9 cellular contexts compared by ENCODE assay signal in genomic region chr17:55263565-55264272, GRCh38. TPM values are rescaled to one million over a fixed set of nuclear protein-coding genes. Genes with fewer than 3 reads are reported as not detected.
DNase-seq lines count a peak whose midpoint lies in the region; ATAC-seq, FAIRE-seq and TF ChIP-seq lines count a peak whose summit lies in the region.
"Had no signal": no experiment of that assay in that cellular context is flagged by ENCODE, and none has a peak within 500 bp of the region (broad histone marks: within the 10 kb centered on the region; RNA-seq: fewer than 3 reads in every experiment).

No MANE protein-coding gene starts in this region.

- no peak overlapping the region for H2BK5ac ChIP-seq in H1 (ENCODE audit: low read depth, low read length)

- H3K9me2 ChIP-seq in MM.1S (replicated peaks; ENCODE audit: insufficient read depth, low read length) (no peaks in the 10 kb centered on the region), neural cell (ENCODE audit: insufficient read depth, low read length) (no peaks in the 10 kb centered on the region)

- H3K79me2 ChIP-seq in MM.1S (ENCODE audit: low read length) (no peaks in the 10 kb centered on the region), H1 (ENCODE audit: control insufficient read depth in 1 of 2, insufficient read depth in 2 of 2, low read length in 2 of 2) (no peaks in the 10 kb centered on the region), neural cell (replicated peaks; ENCODE audit: insufficient read depth, low read length) (no peaks in the 10 kb centered on the region)

- H3K27me3 ChIP-seq in MM.1S (replicated peaks; ENCODE audit: insufficient read depth, low read length) (peaks cover 20% of the 10 kb centered on the region), H1 (replicated peaks in 1 of 4; ENCODE audit: control insufficient read depth in 3 of 4, extremely low read depth in 1 of 4, insufficient read depth in 3 of 4, low read length in 3 of 4) (peaks cover 19 to 56% (median 46%) of the 10 kb centered on the region in 4 experiments), neural cell (ENCODE audit: insufficient read depth, low read depth, low read length) (peaks cover 47% of the 10 kb centered on the region)

- H3K9ac ChIP-seq in MM.1S (ENCODE audit: low read length): no peak overlapping the region; the same call in 1 of the 2 replicates
- peak overlapping the region in 1 of 4 experiments; percentile 37; a peak in 1 of 7 replicates for H3K9ac ChIP-seq in H1 (replicated peaks in 1 of 4; ENCODE audit: extremely low read depth in 1 of 4, low read depth in 3 of 4, low read length in 3 of 4)
- H3K9ac ChIP-seq in neural cell (ENCODE audit: low read length): no peak overlapping the region

- H3K27ac ChIP-seq in MM.1S (ENCODE audit: low read length): no peak overlapping the region
- no peak overlapping the region for H3K27ac ChIP-seq in H1 (ENCODE audit: low read depth, low read length)
- no peak overlapping the region for H3K27ac ChIP-seq in neural cell (ENCODE audit: low read length)
- H3K27ac ChIP-seq: brain microvascular endothelial cell had no signal

- no peak overlapping the region for H2BK120ac ChIP-seq in H1 (replicated peaks; ENCODE audit: low read depth, low read length)

- no peak for TF ChIP-seq RAD21 in H1 (IDR thresholded peaks at IDR 0.05 in 1 of 2, conservative IDR thresholded peaks at IDR 0.05 in 1 of 2; ENCODE audit: low read depth in 2 of 2, low read length in 2 of 2)
- TF ChIP-seq RAD21 in neural cell (conservative IDR thresholded peaks at IDR 0.05): no peak

- H2BK12ac ChIP-seq in H1 (ENCODE audit: low read depth, low read length): no peak overlapping the region

- POLR2A ChIA-PET in H1 (lab: Charles Lee; ENCODE audit: partially characterized antibody): interaction anchor here (2.5 kb wide), 1 partner anchor 25 kb away, joined by 9 read pairs; no protein-coding TSS in a partner anchor

- H3K4me1 ChIP-seq in MM.1S (ENCODE audit: low read length): 0 out of 2 replicates have a peak, but pooled peaks cover 7% of the 10 kb centered on the region
- H3K4me1 ChIP-seq in H1 (replicated peaks in 1 of 4; ENCODE audit: control insufficient read depth in 3 of 4, insufficient read depth in 4 of 4, low read length in 3 of 4): peaks cover 0 to 14% (median 7%) of the 10 kb centered on the region in 4 experiments; a peak in 4 of 7 replicates

- H3K23me2 ChIP-seq in H1 (ENCODE audit: low read depth, low read length): peaks cover 10% of the 10 kb centered on the region; the same call in 1 of the 2 replicates

- H4K8ac ChIP-seq in H1 (ENCODE audit: extremely low read depth, insufficient read depth, low read length): no peak overlapping the region

- no peak overlapping the region for H2AK5ac ChIP-seq in H1 (ENCODE audit: low read depth, low read length)

- DNase-seq in CD1c-positive myeloid dendritic cell (ENCODE audit: extremely low spot score) (peak; percentile 26), MM.1S (no peak), H1 (ENCODE audit: low read depth in 1 of 2, low spot score in 2 of 2) (peak in 1 of 2 experiments; percentile 51), GM10266 (ENCODE audit: extremely low spot score) (no peak), NOMO-1 treated with DMSO at 0.1 percent for 48 hours (lab: John Stamatoyannopoulos, UW; ENCODE audit: unreplicated experiment) (no peak)
- DNase-seq: brain microvascular endothelial cell had no signal

- no peaks in the 10 kb centered on the region for H3K36me3 ChIP-seq in MM.1S (replicated peaks; ENCODE audit: insufficient read depth, low read length)
- H3K36me3 ChIP-seq in H1 (ENCODE audit: control insufficient read depth in 2 of 4, insufficient read depth in 4 of 4, low read length in 3 of 4): no peaks in the 10 kb centered on the region
- H3K36me3 ChIP-seq in neural cell (ENCODE audit: insufficient read depth, low read length): no peaks in the 10 kb centered on the region
- H3K36me3 ChIP-seq: brain microvascular endothelial cell had no signal

- no peaks in the 10 kb centered on the region for H3K9me3 ChIP-seq in MM.1S (replicated peaks; ENCODE audit: insufficient read depth, low read length)
- no peaks in the 10 kb centered on the region; a peak in 2 of 4 replicates for H3K9me3 ChIP-seq in H1 (ENCODE audit: insufficient read depth in 2 of 2, low read depth in 1 of 2, low read length in 1 of 2)
- H3K9me3 ChIP-seq in neural cell (ENCODE audit: low read length): no peaks in the 10 kb centered on the region

- H4K5ac ChIP-seq in H1 (ENCODE audit: insufficient read length, low read depth, low read length): no peak overlapping the region

- no peak overlapping the region for H2BK20ac ChIP-seq in H1 (ENCODE audit: low read length)

- no peak overlapping the region for H3K56ac ChIP-seq in H1 (replicated peaks; ENCODE audit: insufficient read length, low read depth, low read length)

- TF ChIP-seq POLR2A in H1 (IDR thresholded peaks at IDR 0.05; ENCODE audit: control extremely low read depth in 1 of 2, low read depth in 2 of 2, low read length in 2 of 2): no peak

- TF ChIP-seq CTCF in MM.1S (IDR thresholded peaks at IDR 0.05; ENCODE audit: low read length): no peak
- no peak for TF ChIP-seq CTCF in H1 (IDR thresholded peaks at IDR 0.05; ENCODE audit: control extremely low read depth in 1 of 3, insufficient read depth in 1 of 3, low read depth in 1 of 3, low read length in 3 of 3)
- TF ChIP-seq CTCF in neural cell (IDR thresholded peaks at IDR 0.05; ENCODE audit: poor library complexity, severe bottlenecking): no peak
- TF ChIP-seq CTCF in GM10266 (IDR thresholded peaks at IDR 0.05; ENCODE audit: control insufficient read depth, insufficient read depth, low read depth, missing control alignments): no peak

- H3F3A ChIP-seq in MM.1S (ENCODE audit: insufficient read depth, low read length) (no peaks in the 10 kb centered on the region), neural cell (ENCODE audit: insufficient read depth, low read length, poor library complexity, severe bottlenecking) (no peaks in the 10 kb centered on the region)

- no peak for TF ChIP-seq EP300 in H1 (IDR thresholded peaks at IDR 0.05; ENCODE audit: borderline replicate concordance in 1 of 2, low read depth in 2 of 2, low read length in 2 of 2)
- no peak for TF ChIP-seq EP300 in neural cell (conservative IDR thresholded peaks at IDR 0.05; ENCODE audit: poor library complexity, severe bottlenecking)

- H3K4ac ChIP-seq in H1 (replicated peaks; ENCODE audit: insufficient read length, low read depth, low read length): no peak overlapping the region

- CTCF ChIA-PET in H1 (lab: Charles Lee; ENCODE audit: partially characterized antibody): interaction anchor here (1.6 to 2.7 kb wide), 2 partner anchors 21 to 26 kb away, joined by 3 to 11 read pairs; no protein-coding TSS in a partner anchor

- FAIRE-seq in H1 (lab: Jason Lieb, UNC): no peak

- H3K4me2 ChIP-seq in MM.1S (ENCODE audit: low read depth, low read length) (peak overlapping the region; percentile 98), H1 (ENCODE audit: insufficient read depth in 1 of 2, low read depth in 2 of 2, low read length in 2 of 2) (peak overlapping the region; percentile 79 to 98), neural cell (ENCODE audit: low read length) (peak overlapping the region; percentile 60)

- no peak overlapping the region for H3K18ac ChIP-seq in H1 (ENCODE audit: extremely low read depth, low read length)

- peak overlapping the region; percentile 51 for H3K4me3 ChIP-seq in MM.1S (ENCODE audit: low read length)
- peak overlapping the region; percentile 23 to 70 (median 34); a peak in 5 of 8 replicates for H3K4me3 ChIP-seq in H1 (ENCODE audit: extremely low read depth in 1 of 4, insufficient read depth in 2 of 4, low read depth in 3 of 4, low read length in 4 of 4)
- peak overlapping the region; percentile 65 for H3K4me3 ChIP-seq in neural cell (ENCODE audit: low read length)

- H2AFZ ChIP-seq in MM.1S (ENCODE audit: low read length): peak overlapping the region; percentile 94
- H2AFZ ChIP-seq in H1 (ENCODE audit: low read length): no peak overlapping the region
- no peak overlapping the region for H2AFZ ChIP-seq in neural cell (ENCODE audit: low read depth, low read length)

- H2BK15ac ChIP-seq in H1 (ENCODE audit: low read length): no peak overlapping the region

- H3K79me1 ChIP-seq in H1 (ENCODE audit: low read depth, low read length): no peaks in the 10 kb centered on the region

- no peak overlapping the region for H3K23ac ChIP-seq in H1 (ENCODE audit: insufficient read length)

- H3K14ac ChIP-seq in H1 (ENCODE audit: insufficient read length): no peak overlapping the region

- H4K20me1 ChIP-seq in MM.1S (ENCODE audit: insufficient read depth, low read length): no peaks in the 10 kb centered on the region
- H4K20me1 ChIP-seq in H1 (replicated peaks in 1 of 2; ENCODE audit: control insufficient read depth in 1 of 2, insufficient read depth in 2 of 2, low read length in 2 of 2): peaks cover 0 to 4% of the 10 kb centered on the region in 2 experiments
- no peaks in the 10 kb centered on the region for H4K20me1 ChIP-seq in neural cell (ENCODE audit: insufficient read depth)

- no peak for ATAC-seq in HG02798 (IDR thresholded peaks at IDR 0.05; ENCODE audit: poor library complexity, unreplicated experiment)
- no peak for ATAC-seq in HG02870 (IDR thresholded peaks at IDR 0.05; ENCODE audit: unreplicated experiment)

- no peak overlapping the region for H4K91ac ChIP-seq in H1 (replicated peaks; ENCODE audit: insufficient read length, low read length)

- WGBS in H1 (ENCODE audit: extremely low coverage in 1 of 2, insufficient coverage in 1 of 2, insufficient read length in 1 of 2, insufficient replicate concordance in 2 of 2, low coverage in 1 of 2, low lambda C conversion rate in 2 of 2, missing lambda C conversion rate in 1 of 2), 2 experiments: 9% methylated on average over 28 of the region's 30 CpGs; no CpG with 5 or more reads in 1 of the 2 experiments

TF ChIP-seq in H1, 55 proteins besides CTCF, POLR2A, EP300 and RAD21 (continues in another document):
- TF ChIP-seq HDAC6 (IDR thresholded peaks at IDR 0.05; ENCODE audit: low read depth, low read length) (no peak), RNF2 (IDR thresholded peaks at IDR 0.05; ENCODE audit: borderline replicate concordance, low read depth, low read length, missing control alignments, poor library complexity, severe bottlenecking) (peak; percentile 36)

TF ChIP-seq in neural cell, 6 proteins besides CTCF, POLR2A, EP300 and RAD21 (continues in another document):
- TF ChIP-seq SMC3 (conservative IDR thresholded peaks at IDR 0.05; ENCODE audit: poor library complexity) (no peak), MXI1 (conservative IDR thresholded peaks at IDR 0.05; ENCODE audit: poor library complexity, severe bottlenecking) (no peak)

RNA-seq across cellular contexts. Expression of gene HLF, which starts 1.0 kb away (rescaled TPM):
- total RNA-seq in H1 (2021; fragmentation: NEBNext Ultra II Directional; extraction: Animal tissue kit (Norgen Biotek cat#: 25700)): 0.38 and 0.60 TPM in 2 replicates
- polyA plus RNA-seq in H1 (2011; rRNA removed) (0.36 and 0.39 TPM in 2 replicates), neural cell (0.70 and 0.71 TPM in 2 replicates)
- polyA plus RNA-seq in H1 (2011; cell fraction: cytosol; rRNA removed): 0.35 TPM
- polyA plus RNA-seq in H1 (2011; cell fraction: nucleus; rRNA removed): 0.21 TPM
- polyA plus RNA-seq in H1 (2012, experiment 1 of 2): 0.25 to 0.32 TPM (median 0.27 TPM) in 3 of 4 replicates, not detected in the other
- polyA plus RNA-seq in H1 (2012, experiment 2 of 2): 0.16 TPM
- 0.22 TPM for polyA plus RNA-seq in H1 (2013, experiment 1 of 2)
- 0.26 TPM for polyA plus RNA-seq in H1 (2013, experiment 2 of 2)
- 0.38 and 1.6 TPM in 2 replicates for polyA minus RNA-seq in H1 (2011; rRNA and poly(A)+ RNA removed)
- not detected for polyA minus RNA-seq in H1 (2011; cell fraction: cytosol; rRNA and poly(A)+ RNA removed)
- 1.8 TPM for polyA minus RNA-seq in H1 (2011; cell fraction: nucleus; rRNA and poly(A)+ RNA removed)
- polyA minus RNA-seq in neural cell: 1.5 and 1.6 TPM in 2 replicates
